1 cellular context compared by ENCODE assay signal in genomic region chr13:60583911-60584753, GRCh38.
TF ChIP-seq lines count a peak whose summit lies in the region.

No MANE protein-coding gene starts in this region.

TF ChIP-seq in HepG2, 621 proteins besides CTCF, POLR2A, EP300 and RAD21:
- TF ChIP-seq ZBTB40 (IDR thresholded peaks at IDR 0.05): no peak
- no peak for TF ChIP-seq ZBTB40 (CRISPR knock-in tag; IDR thresholded peaks at IDR 0.05)
- TF ChIP-seq ZKSCAN8 (CRISPR knock-in tag; IDR thresholded peaks at IDR 0.05; ENCODE audit: borderline replicate concordance): no peak
- no peak for TF ChIP-seq MIER2 (CRISPR knock-in tag; IDR thresholded peaks at IDR 0.05)
- no peak for TF ChIP-seq HNF1A (IDR thresholded peaks at IDR 0.05; ENCODE audit: low read depth)
- no peak for TF ChIP-seq HNF1A (CRISPR knock-in tag; IDR thresholded peaks at IDR 0.05; ENCODE audit: borderline replicate concordance)
- TF ChIP-seq TRAFD1 (CRISPR knock-in tag; IDR thresholded peaks at IDR 0.05; ENCODE audit: borderline replicate concordance): no peak
- no peak for TF ChIP-seq SNAPC4 (CRISPR knock-in tag; IDR thresholded peaks at IDR 0.05)
- 0 out of 2 replicates have a peak, but pooled peaks have one; percentile 15 for TF ChIP-seq FOSL2 (CRISPR knock-in tag; IDR thresholded peaks at IDR 0.05)
- no peak for TF ChIP-seq BATF2 (CRISPR knock-in tag; IDR thresholded peaks at IDR 0.05)
